22 cellular contexts compared by ENCODE assay signal in genomic region chr10:11304906-11305585, GRCh38.
"Had no signal": no experiment of that assay in that cellular context is flagged by ENCODE, and none has a peak within 500 bp of the region (broad histone marks: within the 10 kb centered on the region; RNA-seq: fewer than 3 reads in every experiment).

No MANE protein-coding gene starts in this region.

- H3K27me3 ChIP-seq: breast epithelium, SJCRH30 had no signal

- ATAC-seq: activated CD4-positive, CD25-positive, alpha-beta regulatory T cell treated with anti-CD3 and anti-CD28 coated beads, Interleukin-2, amount 50 U/mL, for 24 hours; Panc1; Right ventricle myocardium inferior had no signal

- H3K9ac ChIP-seq: KMS-11, SK-N-SH had no signal

- DNase-seq: activated CD4-positive, alpha-beta T cell treated with anti-CD3 and anti-CD28 coated beads for 4 hours; activated effector memory CD4-positive, alpha-beta T cell treated with anti-CD3 and anti-CD28 coated beads, Interleukin-2, amount 50 U/mL, for 16 hours; activated naive CD4-positive, alpha-beta T cell treated with anti-CD3 and anti-CD28 coated beads for 36 hours; activated naive CD8-positive, alpha-beta T cell treated with anti-CD3 and anti-CD28 coated beads, Interleukin-2, amount 10 ng/mL, durations not matched to agents 7 days and 5 days; caudate nucleus; NCI-H1092; NCI-H1417; NCI-H1930; NCI-H510A treated with DMSO at 0.1 percent for 48 hours; NCI-H69; NK-92 treated with Interleukin-12 subunit alpha and Interleukin-12 subunit beta, amount 100 ng/mL, for 24 hours; OCI-M1; RPMI8226; SJCRH30; SK-N-SH; SW 1271 had no signal

- H3K36me3 ChIP-seq: breast epithelium had no signal

- H3K9me3 ChIP-seq: SK-N-SH had no signal

- H3K27ac ChIP-seq: breast epithelium, KMS-11, SJCRH30 had no signal

- H3K4me1 ChIP-seq: breast epithelium, SJCRH30 had no signal

- H3K4me3 Mint-ChIP-seq: activated naive CD4-positive, alpha-beta T cell treated with anti-CD3 and anti-CD28 coated beads for 36 hours; activated naive CD8-positive, alpha-beta T cell treated with anti-CD3 and anti-CD28 coated beads, Interleukin-2, amount 10 ng/mL, durations not matched to agents 7 days and 5 days; activated T-helper 1 cell treated with anti-CD3 and anti-CD28 coated beads, Interleukin-12 subunit alpha, Interleukin-12 subunit beta, Interleukin-2, Interleukin-4 antibody, amounts not matched to agents 30 ng/mL and 10 ng/mL and 1 ng/mL, durations not matched to agents 14 hours and 24 hours and 36 hours had no signal

- H3K4me3 ChIP-seq: breast epithelium, SJCRH30 had no signal

- H3K27me3 Mint-ChIP-seq: activated naive CD8-positive, alpha-beta T cell treated with anti-CD3 and anti-CD28 coated beads, Interleukin-2, amount 10 ng/mL, durations not matched to agents 7 days and 5 days had no signal

- H3K27ac Mint-ChIP-seq: activated naive CD4-positive, alpha-beta T cell treated with anti-CD3 and anti-CD28 coated beads for 36 hours; activated naive CD8-positive, alpha-beta T cell treated with anti-CD3 and anti-CD28 coated beads, Interleukin-2, amount 10 ng/mL, durations not matched to agents 7 days and 5 days; activated T-helper 1 cell treated with anti-CD3 and anti-CD28 coated beads, Interleukin-12 subunit alpha, Interleukin-12 subunit beta, Interleukin-2, Interleukin-4 antibody, amounts not matched to agents 30 ng/mL and 10 ng/mL and 1 ng/mL, durations not matched to agents 14 hours and 24 hours and 36 hours had no signal
